Comparison of ENCODE assay signal across 13 cellular contexts in genomic region chr11:35178067-35178805, GRCh38. TPM values are rescaled to one million over a fixed set of nuclear protein-coding genes. Genes with fewer than 3 reads are reported as not detected.
DNase-seq lines count a peak whose midpoint lies in the region; ATAC-seq and TF ChIP-seq lines count a peak whose summit lies in the region.
"Had no signal": no experiment of that assay in that cellular context is flagged by ENCODE, and none has a peak within 500 bp of the region (broad histone marks: within the 10 kb centered on the region; RNA-seq: fewer than 3 reads in every experiment).

No MANE protein-coding gene starts in this region.

- H3K27me3 Mint-ChIP-seq in CD4-positive, alpha-beta T cell, result no peaks in the 10 kb centered on the region
- no peaks in the 10 kb centered on the region for H3K27me3 Mint-ChIP-seq in naive B cell

- intact Hi-C loops in CD4-positive, alpha-beta T cell (cut with DNase I, micrococcal nuclease), result loop anchor here (5.0 kb wide), 2 partner anchors 36 to 39 kb away; no protein-coding TSS in a partner anchor
- intact Hi-C loops in PC-3 (cut with micrococcal nuclease), result no loop called here
- intact Hi-C loops in mammary epithelial cell (cut with micrococcal nuclease), result loop anchor here (5.0 kb wide), 1 partner anchor 181 kb away; no protein-coding TSS in a partner anchor
- intact Hi-C loops in psoas muscle (cut with DNase I), result no loop called here

- no peaks in the 10 kb centered on the region for H3K27me3 ChIP-seq in CD4-positive, alpha-beta T cell (ENCODE audit: control insufficient read depth, insufficient read depth, low read length)
- H3K27me3 ChIP-seq in PC-3 (ENCODE audit: low read length), result no peaks in the 10 kb centered on the region
- H3K27me3 ChIP-seq in mammary epithelial cell (ENCODE audit: insufficient read depth, low read length), result no peaks in the 10 kb centered on the region
- no peaks in the 10 kb centered on the region for H3K27me3 ChIP-seq in psoas muscle (ENCODE audit: insufficient read depth in 3 of 3, low read length in 2 of 3)
- H3K27me3 ChIP-seq: pancreas had no signal

- H3K36me3 ChIP-seq in PC-3 (ENCODE audit: low read depth, low read length) (peaks cover 59% of the 10 kb centered on the region), mammary epithelial cell (ENCODE audit: insufficient read depth, low read length) (peaks cover 69% of the 10 kb centered on the region), psoas muscle (ENCODE audit: insufficient read depth in 1 of 2, low read depth in 1 of 2) (peaks cover 0 to 20% of the 10 kb centered on the region in 2 donors)

- H3K4me1 ChIP-seq in PC-3 (ENCODE audit: insufficient read depth, low read length) (peaks cover 68% of the 10 kb centered on the region), mammary epithelial cell (ENCODE audit: insufficient read depth, low read length) (peaks cover 53% of the 10 kb centered on the region), psoas muscle (peaks cover 9% of the 10 kb centered on the region)

- H4K20me1 ChIP-seq in PC-3 (ENCODE audit: low read length) (peaks cover 34% of the 10 kb centered on the region), mammary epithelial cell (ENCODE audit: insufficient read depth, low read length) (peaks cover 17% of the 10 kb centered on the region)

- peak overlapping the region; percentile 71 for H3K4me3 Mint-ChIP-seq in CD4-positive, alpha-beta T cell
- H3K4me3 Mint-ChIP-seq in naive B cell, result peak overlapping the region in 1 of 8 donors; percentile 22

- H3K9me2 ChIP-seq in PC-3 (replicated peaks; ENCODE audit: low read length), result no peaks in the 10 kb centered on the region

- peaks cover 91% of the 10 kb centered on the region for H3K36me3 Mint-ChIP-seq in CD4-positive, alpha-beta T cell (ENCODE audit: low read depth)
- H3K36me3 Mint-ChIP-seq in naive B cell, result peaks cover 27 to 36% of the 10 kb centered on the region in 2 donors

- H3K4me3 ChIP-seq in PC-3 (ENCODE audit: low read length) (no peak overlapping the region), mammary epithelial cell (replicated peaks in 1 of 3; ENCODE audit: insufficient read depth in 1 of 3, low read depth in 2 of 3, low read length in 3 of 3) (no peak overlapping the region), psoas muscle (no peak overlapping the region)
- H3K4me3 ChIP-seq: dorsolateral prefrontal cortex, pancreas had no signal

- in situ Hi-C loops in mammary epithelial cell (cut with MboI; ENCODE audit: low sequenced_read_pairs in 2 of 2), result no loop called here

- dilution Hi-C loops in mammary epithelial cell (cut with HindIII; ENCODE audit: low sequenced_read_pairs), result no loop called here

- ATAC-seq in CD4-positive, alpha-beta T cell (ENCODE audit: poor library complexity), result no peak
- ATAC-seq in PC-3 (peak; percentile 48), naive B cell (ENCODE audit: low read depth in 2 of 2) (no peak), psoas muscle (no peak), HG03108 (IDR thresholded peaks at IDR 0.05; ENCODE audit: unreplicated experiment) (no peak)
- ATAC-seq: Right ventricle myocardium inferior had no signal

- CTCF ChIA-PET in CD4-positive, alpha-beta T cell (lab: Charles Lee), result interaction anchor here (0.5 to 1.9 kb wide), 9 partner anchors 9 to 128 kb away, joined by 3 to 8 read pairs (median 3); no protein-coding TSS in a partner anchor
- CTCF ChIA-PET in PC-3 (lab: Charles Lee), result interaction anchor here (0.6 kb wide), 2 partner anchors 11 to 172 kb away, joined by 3 read pairs; no protein-coding TSS in a partner anchor
- CTCF ChIA-PET in mammary epithelial cell (lab: Charles Lee; ENCODE audit: low non-redundant PET), result no interaction called here

- H3K27ac ChIP-seq in CD4-positive, alpha-beta T cell (ENCODE audit: low read depth, low read length), result peak overlapping the region; percentile 39
- H3K27ac ChIP-seq in PC-3 (ENCODE audit: low read length), result peak overlapping the region; percentile 66
- H3K27ac ChIP-seq in mammary epithelial cell (ENCODE audit: insufficient read depth, low read depth, low read length), result peak overlapping the region; percentile 25
- no peak overlapping the region for H3K27ac ChIP-seq in psoas muscle
- H3K27ac ChIP-seq: dorsolateral prefrontal cortex, pancreas, VCaP had no signal

- H3K9ac ChIP-seq in PC-3 (ENCODE audit: low read length), result no peak overlapping the region; the same call in 1 of the 2 replicates
- H3K9ac ChIP-seq in mammary epithelial cell (ENCODE audit: insufficient read depth, low read length), result no peak overlapping the region

- H3K4me2 ChIP-seq in PC-3 (ENCODE audit: low read length), result peak overlapping the region; percentile 46
- no peak overlapping the region for H3K4me2 ChIP-seq in mammary epithelial cell (ENCODE audit: insufficient read depth, low read depth, low read length)

- H3K79me2 ChIP-seq in PC-3 (ENCODE audit: low read length) (peaks cover 83% of the 10 kb centered on the region), mammary epithelial cell (ENCODE audit: insufficient read depth, low read length) (peaks cover 90% of the 10 kb centered on the region)

- H3K27ac Mint-ChIP-seq in CD4-positive, alpha-beta T cell, result peak overlapping the region; percentile 90
- H3K27ac Mint-ChIP-seq in naive B cell, result peak overlapping the region in 4 of 6 donors; percentile 5 to 81 (median 54)

- H3K4me1 Mint-ChIP-seq in CD4-positive, alpha-beta T cell (ENCODE audit: low read depth), result peaks cover 92% of the 10 kb centered on the region
- H3K4me1 Mint-ChIP-seq in naive B cell, result peaks cover 60 to 78% (median 61%) of the 10 kb centered on the region in 3 donors

- no peak overlapping the region for H2AFZ ChIP-seq in PC-3 (ENCODE audit: low read length)
- H2AFZ ChIP-seq in mammary epithelial cell (ENCODE audit: low read depth, low read length), result no peak overlapping the region

- DNase-seq in CD4-positive, alpha-beta T cell, result no peak
- DNase-seq in PC-3 (no peak), mammary epithelial cell (no peak), naive B cell (no peak), psoas muscle (no peak), NCI-H1092 (lab: John Stamatoyannopoulos, UW) (no peak), middle frontal gyrus (ENCODE audit: extremely low spot score, low spot score) (no peak)
- DNase-seq: COR-L47, dorsolateral prefrontal cortex, pancreas had no signal

- no peaks in the 10 kb centered on the region for H3K9me3 ChIP-seq in CD4-positive, alpha-beta T cell (ENCODE audit: control insufficient read depth, low read length)
- H3K9me3 ChIP-seq in PC-3 (ENCODE audit: low read length) (no peaks in the 10 kb centered on the region), mammary epithelial cell (replicated peaks; ENCODE audit: insufficient read depth, low read length) (no peaks in the 10 kb centered on the region), psoas muscle (no peaks in the 10 kb centered on the region)
- H3K9me3 ChIP-seq: pancreas had no signal

- peaks cover 4% of the 10 kb centered on the region for H3F3A ChIP-seq in PC-3 (ENCODE audit: low read length, unreplicated experiment)

- H3K9me3 Mint-ChIP-seq in CD4-positive, alpha-beta T cell, result no peaks in the 10 kb centered on the region
- H3K9me3 Mint-ChIP-seq in naive B cell, result peaks cover 0 to 4% (median 0%) of the 10 kb centered on the region in 7 donors

- no peak for TF ChIP-seq CTCF in CD4-positive, alpha-beta T cell (IDR thresholded peaks at IDR 0.05)
- TF ChIP-seq CTCF in PC-3 (conservative IDR thresholded peaks at IDR 0.05; ENCODE audit: low read depth, low read length) (no peak), mammary epithelial cell (conservative IDR thresholded peaks at IDR 0.05 in 1 of 2, IDR thresholded peaks at IDR 0.05 in 1 of 2; ENCODE audit: extremely low read depth in 1 of 2, insufficient read depth in 1 of 2, low read depth in 1 of 2, low read length in 2 of 2) (no peak), psoas muscle (IDR thresholded peaks at IDR 0.05) (no peak)

- 94% methylated on average over 3 of the region's 3 CpGs for WGBS in mammary epithelial cell (ENCODE audit: low coverage, missing lambda C conversion rate)
- WGBS in psoas muscle, 3 donors, result 93 to 96% (median 95%) methylated on average over 3 of the region's 3 CpGs

- POLR2A ChIA-PET in CD4-positive, alpha-beta T cell (lab: Charles Lee), result interaction anchor here (0.6 to 11.3 kb wide), 16 partner anchors 12 to 253 kb away, joined by 3 to 355 read pairs (median 8); partner anchors contain the start of gene CD44
- POLR2A ChIA-PET in PC-3 (lab: Charles Lee; ENCODE audit: unreplicated experiment), result interaction anchor here (0.6 to 0.8 kb wide), 3 partner anchors 169 to 658 kb away, joined by 3 to 7 read pairs (median 3); no protein-coding TSS in a partner anchor

- BruUV-seq in PC-3 (replicated peaks; lab: Mats Ljungman, UMichigan) (no TSS peak), mammary epithelial cell (replicated peaks; lab: Mats Ljungman, UMichigan) (no TSS peak)

RNA-seq across cellular contexts. Expression of gene CD44, which starts 39.3 kb away (rescaled TPM):
- 1,000 to 10,000 TPM; 1,283 to 1,330 TPM for total RNA-seq in CD4-positive, alpha-beta T cell
- total RNA-seq in PC-3 (2014; rRNA removed) (181 and 241 TPM in 2 replicates), mammary epithelial cell (1,000 to 10,000 TPM; 1,362 to 2,544 TPM), psoas muscle (10 to 100 TPM; 23.2 to 35.4 (median 25.5) TPM)
- polyA plus RNA-seq in mammary epithelial cell (2,091 TPM), naive B cell (ENCODE audit: low read depth in 6 of 6) (100 to 1,000 TPM; 156 to 277 (median 187) TPM), psoas muscle (1 to 10 TPM; 3.4 to 9.9 (median 9.8) TPM)
- polyA minus RNA-seq in mammary epithelial cell, result 2,638 TPM

Comparison
In these comparisons a context has a peak if more than half of its experiments do, and no peak if none do; other contexts are left out.
1. intact Hi-C loops: an anchor here in CD4-positive, alpha-beta T cell (5.0 kb wide) and mammary epithelial cell (5.0 kb wide); none called in PC-3 and psoas muscle.